ENCODE assay signal across 11 cellular contexts in genomic region chr15:96351801-96352593, GRCh38. TPM values are rescaled to one million over a fixed set of nuclear protein-coding genes. Genes with fewer than 3 reads are reported as not detected.
DNase-seq lines count a peak whose midpoint lies in the region; ATAC-seq and TF ChIP-seq lines count a peak whose summit lies in the region.
"Had no signal": no experiment of that assay in that cellular context is flagged by ENCODE, and none has a peak within 500 bp of the region (broad histone marks: within the 10 kb centered on the region; RNA-seq: fewer than 3 reads in every experiment).

No MANE protein-coding gene starts in this region.

- ATAC-seq in HG03460 (IDR thresholded peaks at IDR 0.05; ENCODE audit: unreplicated experiment) (no peak), T-helper 17 cell (no peak)

- H3K27me3 ChIP-seq in left ventricle myocardium inferior (ENCODE audit: low read depth) (peaks cover 98% of the 10 kb centered on the region), parathyroid adenoma (ENCODE audit: control insufficient read depth, insufficient read depth, low read length) (no peaks in the 10 kb centered on the region)

- H3K27ac ChIP-seq in adipose tissue (ENCODE audit: low read depth, low read length) (peak overlapping the region; percentile 77), left ventricle myocardium inferior (replicated peaks) (peak overlapping the region; percentile 96), parathyroid adenoma (peak overlapping the region; percentile 96)

- peaks cover 3% of the 10 kb centered on the region for H3K36me3 Mint-ChIP-seq in T-helper 17 cell (ENCODE audit: low read depth)

- DNase-seq in DMS114 treated with DMSO at 0.1 percent for 48 hours (lab: John Stamatoyannopoulos, UW; ENCODE audit: unreplicated experiment) (peak; percentile 73), left ventricle myocardium inferior (no peak), SW 1271 (lab: John Stamatoyannopoulos, UW) (no peak), T-helper 17 cell (no peak), NCI-H2107 (lab: John Stamatoyannopoulos, UW) (no peak)
- DNase-seq: activated B cell treated with CpG ODN at 0.5 μM for 24 hours; effector memory CD4-positive, alpha-beta T cell; NCI-H2081 treated with DMSO at 0.1 percent for 48 hours had no signal

- H3K4me2 ChIP-seq in parathyroid adenoma (ENCODE audit: low read length): no peak overlapping the region

- peaks cover 16% of the 10 kb centered on the region for H3K79me2 ChIP-seq in parathyroid adenoma

- no peak overlapping the region for H3K4me3 Mint-ChIP-seq in T-helper 17 cell
- H3K4me3 Mint-ChIP-seq: activated B cell treated with CpG ODN at 0.5 μM for 24 hours had no signal

- intact Hi-C loops in left ventricle myocardium inferior (cut with micrococcal nuclease): no loop called here

- peak overlapping the region; percentile 8 for H3K9ac ChIP-seq in parathyroid adenoma

- H2AFZ ChIP-seq in parathyroid adenoma: peak overlapping the region; percentile 46

- H3K27ac Mint-ChIP-seq in T-helper 17 cell: no peak overlapping the region
- H3K27ac Mint-ChIP-seq: activated B cell treated with CpG ODN at 0.5 μM for 24 hours had no signal

- no peaks in the 10 kb centered on the region for H3K9me3 ChIP-seq in left ventricle myocardium inferior (replicated peaks)
- no peaks in the 10 kb centered on the region for H3K9me3 ChIP-seq in parathyroid adenoma (ENCODE audit: control insufficient read depth, low read length)
- H3K9me3 ChIP-seq in T-helper 17 cell (ENCODE audit: control insufficient read depth, low read length, poor library complexity, severe bottlenecking): no peaks in the 10 kb centered on the region

- H3K36me3 ChIP-seq in left ventricle myocardium inferior (no peaks in the 10 kb centered on the region), parathyroid adenoma (ENCODE audit: control insufficient read depth, insufficient read depth, low read length) (no peaks in the 10 kb centered on the region)

- H3K4me1 ChIP-seq in left ventricle myocardium inferior (peaks cover 74% of the 10 kb centered on the region), parathyroid adenoma (peaks cover 21% of the 10 kb centered on the region)

- TF ChIP-seq CTCF in left ventricle myocardium inferior (IDR thresholded peaks at IDR 0.05; ENCODE audit: borderline replicate concordance) (no peak), parathyroid adenoma (IDR thresholded peaks at IDR 0.05) (no peak)

- 26 to 54% (median 33%) methylated on average over 55 of the region's 55 CpGs for WGBS in adipose tissue, 3 donors

- H3K4me1 Mint-ChIP-seq in T-helper 17 cell: peaks cover 4% of the 10 kb centered on the region

- peak overlapping the region; percentile 52 for H3K4me3 ChIP-seq in left ventricle myocardium inferior
- no peak overlapping the region for H3K4me3 ChIP-seq in parathyroid adenoma (ENCODE audit: low read depth, low read length)

- H3K27me3 Mint-ChIP-seq in T-helper 17 cell: peaks cover 56% of the 10 kb centered on the region

RNA-seq across cellular contexts. Expression of gene NR2F2, which starts 21.5 kb away (rescaled TPM):
- 10 to 100 TPM in 2 of 3 donors, 1 to 10 TPM in 1; 9.7 to 33.5 (median 31.4) TPM for polyA plus RNA-seq in adipose tissue
- 12.8 TPM for total RNA-seq in left ventricle myocardium inferior
- total RNA-seq in T-helper 17 cell: not detected
- total RNA-seq: activated B cell treated with CpG ODN at 0.5 μM for 24 hours had no signal

Comparison
In these comparisons a context has a peak if more than half of its experiments do, and no peak if none do; other contexts are left out.
1. RNA of gene NR2F2, which starts 21.5 kb away (total RNA-seq): 12.8 TPM in left ventricle myocardium inferior (single experiment); not detected in T-helper 17 cell; every median in the first group is over 10 times any median in the second.
2. Peak in every context shown above with its lines, with median percentiles within 50 percentile points of each other: H3K27ac ChIP-seq.